ENCODE assay signal across 9 cellular contexts in the genomic region with DNA sequence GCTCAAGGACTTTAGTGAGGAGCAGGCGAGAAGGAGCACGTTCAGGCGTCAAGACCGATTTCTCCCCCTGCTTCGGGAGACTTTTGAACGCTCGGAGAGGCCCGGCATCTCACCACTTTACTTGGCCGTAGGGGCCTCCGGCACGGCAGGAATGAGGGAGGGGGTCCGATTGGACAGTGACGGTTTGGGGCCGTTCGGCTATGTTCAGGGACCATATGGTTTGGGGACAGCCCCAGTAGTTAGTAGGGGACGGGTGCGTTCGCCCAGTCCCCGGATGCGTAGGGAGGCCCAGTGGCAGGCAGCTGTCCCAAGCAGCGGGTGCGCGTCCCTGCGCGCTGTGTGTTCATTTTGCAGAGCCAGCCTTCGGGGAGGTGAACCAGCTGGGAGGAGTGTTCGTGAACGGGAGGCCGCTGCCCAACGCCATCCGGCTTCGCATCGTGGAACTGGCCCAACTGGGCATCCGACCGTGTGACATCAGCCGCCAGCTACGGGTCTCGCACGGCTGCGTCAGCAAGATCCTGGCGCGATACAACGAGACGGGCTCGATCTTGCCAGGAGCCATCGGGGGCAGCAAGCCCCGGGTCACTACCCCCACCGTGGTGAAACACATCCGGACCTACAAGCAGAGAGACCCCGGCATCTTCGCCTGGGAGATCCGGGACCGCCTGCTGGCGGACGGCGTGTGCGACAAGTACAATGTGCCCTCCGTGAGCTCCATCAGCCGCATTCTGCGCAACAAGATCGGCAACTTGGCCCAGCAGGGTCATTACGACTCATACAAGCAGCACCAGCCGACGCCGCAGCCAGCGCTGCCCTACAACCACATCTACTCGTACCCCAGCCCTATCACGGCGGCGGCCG. TPM values are rescaled to one million over a fixed set of nuclear protein-coding genes. Genes with fewer than 3 reads are reported as not detected.
DNase-seq lines count a peak whose midpoint lies in the region; ATAC-seq and TF ChIP-seq lines count a peak whose summit lies in the region.
"Had no signal": no experiment of that assay in that cellular context is flagged by ENCODE, and none has a peak within 500 bp of the region (broad histone marks: within the 10 kb centered on the region; RNA-seq: fewer than 3 reads in every experiment).

No MANE protein-coding gene starts in this region.

- H3K9me3 Mint-ChIP-seq in glutamatergic neuron (ENCODE audit: unreplicated experiment), result peaks cover 8% of the 10 kb centered on the region
- H3K9me3 Mint-ChIP-seq in stimulated activated naive B cell treated with anti-CD40 and anti-IgM and Interleukin-4, amounts not matched to agents 10 μg/mL and 1 μg/mL and 100 μg/mL, for 72 hours, result peaks cover 3 to 6% of the 10 kb centered on the region in 2 donors

- peak overlapping the region; percentile 92 for H3K4me3 Mint-ChIP-seq in glutamatergic neuron (ENCODE audit: unreplicated experiment)
- peak overlapping the region; percentile 50 to 68 for H3K4me3 Mint-ChIP-seq in stimulated activated naive B cell treated with anti-CD40 and anti-IgM and Interleukin-4, amounts not matched to agents 10 μg/mL and 1 μg/mL and 100 μg/mL, for 72 hours

- H3K27ac ChIP-seq in uterus, result no peak overlapping the region

- H3K36me3 Mint-ChIP-seq in glutamatergic neuron (ENCODE audit: unreplicated experiment), result no peaks in the 10 kb centered on the region
- H3K36me3 Mint-ChIP-seq in stimulated activated naive B cell treated with anti-CD40 and anti-IgM and Interleukin-4, amounts not matched to agents 10 μg/mL and 1 μg/mL and 100 μg/mL, for 72 hours, result peaks cover 10 to 25% of the 10 kb centered on the region in 2 donors

- peak; percentile 66 for DNase-seq in NCI-H345 (lab: John Stamatoyannopoulos, UW)
- DNase-seq in NCI-H345 treated with DMSO at 0.1 percent for 48 hours (lab: John Stamatoyannopoulos, UW; ENCODE audit: unreplicated experiment), result no peak
- DNase-seq in RPMI7951 (ENCODE audit: low read depth), result peak; percentile 16
- DNase-seq in glutamatergic neuron, result peak; percentile 52
- no peak for DNase-seq in stimulated activated naive B cell treated with anti-CD40 and anti-IgM and Interleukin-4, amounts not matched to agents 10 μg/mL and 1 μg/mL and 100 μg/mL, for 72 hours
- no peak for DNase-seq in uterus
- DNase-seq in pons (ENCODE audit: low spot score), result no peak
- DNase-seq: NCI-H446 treated with DMSO at 0.1 percent for 48 hours had no signal

- H3K4me1 Mint-ChIP-seq in glutamatergic neuron (ENCODE audit: low read depth, unreplicated experiment), result peaks cover 9% of the 10 kb centered on the region
- peaks cover 22 to 41% of the 10 kb centered on the region in 2 donors for H3K4me1 Mint-ChIP-seq in stimulated activated naive B cell treated with anti-CD40 and anti-IgM and Interleukin-4, amounts not matched to agents 10 μg/mL and 1 μg/mL and 100 μg/mL, for 72 hours

- peaks cover 13 to 94% of the 10 kb centered on the region in 2 donors for H3K27me3 ChIP-seq in uterus

- intact Hi-C loops in uterus (cut with DNase I; ENCODE audit: low total_unique reads), result no loop called here

- no peaks in the 10 kb centered on the region for H3K9me3 ChIP-seq in uterus

- no peak overlapping the region for H3K27ac Mint-ChIP-seq in glutamatergic neuron (ENCODE audit: unreplicated experiment)
- H3K27ac Mint-ChIP-seq in stimulated activated naive B cell treated with anti-CD40 and anti-IgM and Interleukin-4, amounts not matched to agents 10 μg/mL and 1 μg/mL and 100 μg/mL, for 72 hours, result peak overlapping the region; percentile 88

- H3K36me3 ChIP-seq in uterus, result no peaks in the 10 kb centered on the region

- TF ChIP-seq CTCF in glutamatergic neuron (IDR thresholded peaks at IDR 0.05; ENCODE audit: partially characterized antibody, unreplicated experiment) (peak; percentile 42), uterus (IDR thresholded peaks at IDR 0.05) (no peak)

- ATAC-seq in stimulated activated naive B cell treated with anti-CD40 and anti-IgM and Interleukin-4, amounts not matched to agents 10 μg/mL and 1 μg/mL and 100 μg/mL, for 72 hours (replicated peaks), result no peak
- ATAC-seq in HG02571 (IDR thresholded peaks at IDR 0.05; ENCODE audit: unreplicated experiment), result no peak

- TF ChIP-seq POLR2A in uterus (IDR thresholded peaks at IDR 0.05), result no peak

- peaks cover 56% of the 10 kb centered on the region for H3K27me3 Mint-ChIP-seq in glutamatergic neuron (ENCODE audit: unreplicated experiment)
- peaks cover 85 to 96% of the 10 kb centered on the region in 2 donors for H3K27me3 Mint-ChIP-seq in stimulated activated naive B cell treated with anti-CD40 and anti-IgM and Interleukin-4, amounts not matched to agents 10 μg/mL and 1 μg/mL and 100 μg/mL, for 72 hours

- no peak overlapping the region for H3K4me3 ChIP-seq in uterus

- peaks cover 0 to 16% of the 10 kb centered on the region in 2 donors for H3K4me1 ChIP-seq in uterus

RNA-seq across cellular contexts. Expression of a gene that starts 1.1 kb away (rescaled TPM):
- not detected in 2 replicates for total RNA-seq in RPMI7951 (2014; rRNA removed; shearing (Covaris generic))
- total RNA-seq in glutamatergic neuron (ENCODE audit: unreplicated experiment) (not detected), uterus (under 1 TPM in 3 of 4 donors, not detected in 1; 0.26 to 0.98 (median 0.29) TPM)

Comparison
In these comparisons a context has a peak if more than half of its experiments do, and no peak if none do; other contexts are left out.
1. DNase-seq: peak in NCI-H345 (single experiment), RPMI7951 (single experiment) and glutamatergic neuron (single experiment); none in NCI-H345 treated with DMSO at 0.1 percent for 48 hours (single experiment), stimulated activated naive B cell treated with anti-CD40 and anti-IgM and Interleukin-4, amounts not matched to agents 10 μg/mL and 1 μg/mL and 100 μg/mL, for 72 hours (single experiment), uterus (0 of 2) and pons (single experiment).